In the genomic region with DNA sequence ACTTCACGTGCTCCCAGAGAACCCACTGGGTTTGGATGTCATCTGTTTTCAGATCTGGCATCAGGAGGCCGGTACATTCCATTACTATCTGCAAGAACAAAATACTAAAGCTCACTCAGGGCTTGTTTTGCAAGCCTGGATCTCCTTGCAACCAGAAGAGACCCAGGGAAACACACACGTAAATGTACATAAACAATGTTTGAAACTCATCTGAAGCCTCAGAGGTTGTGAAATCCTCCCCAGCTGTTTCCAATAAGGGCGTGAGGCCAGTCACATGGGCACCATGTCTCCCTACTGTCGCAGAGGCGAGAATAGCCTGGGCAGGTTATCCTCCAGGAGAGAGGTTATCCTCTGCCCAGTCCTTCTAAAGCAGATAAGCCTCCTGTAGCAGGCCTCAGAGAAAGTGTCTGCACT, we compare ENCODE assay signal across 1 cellular context.
TF ChIP-seq lines count a peak whose summit lies in the region.

No MANE protein-coding gene starts in this region.

TF ChIP-seq in HepG2, 621 proteins besides CTCF, POLR2A, EP300 and RAD21 (continued from another document and continues in another):
- TF ChIP-seq ZBTB43 (CRISPR knock-in tag; conservative IDR thresholded peaks at IDR 0.05) (no peak), ZFP36L2 (CRISPR knock-in tag; IDR thresholded peaks at IDR 0.05) (no peak), NR1H2 (CRISPR knock-in tag; IDR thresholded peaks at IDR 0.05; ENCODE audit: borderline replicate concordance, low read depth) (no peak), CBX5 (CRISPR knock-in tag; IDR thresholded peaks at IDR 0.05; ENCODE audit: borderline replicate concordance) (peak; percentile 67; the same call in 1 of the 2 replicates), ZNF691 (CRISPR knock-in tag; IDR thresholded peaks at IDR 0.05; ENCODE audit: borderline replicate concordance, low read depth) (no peak), RBM22 (optimal IDR thresholded peaks at IDR 0.05; ENCODE audit: low read length) (no peak), ETV6 (CRISPR knock-in tag; conservative IDR thresholded peaks at IDR 0.05) (no peak), ZBTB3 (CRISPR knock-in tag; IDR thresholded peaks at IDR 0.05; ENCODE audit: borderline replicate concordance, low read depth) (no peak), FLYWCH1 (CRISPR knock-in tag; IDR thresholded peaks at IDR 0.05) (no peak), ZNF274 (CRISPR knock-in tag; IDR thresholded peaks at IDR 0.05) (no peak), NFYC (CRISPR knock-in tag; IDR thresholded peaks at IDR 0.05) (no peak), SATB2 (CRISPR knock-in tag; IDR thresholded peaks at IDR 0.05) (no peak), JARID2 (CRISPR knock-in tag; IDR thresholded peaks at IDR 0.05; ENCODE audit: insufficient replicate concordance) (no peak), FOSL1 (CRISPR knock-in tag; IDR thresholded peaks at IDR 0.05; ENCODE audit: borderline replicate concordance) (no peak), ZFX (CRISPR knock-in tag; IDR thresholded peaks at IDR 0.05; ENCODE audit: low read depth) (no peak), ZFP36 (IDR thresholded peaks at IDR 0.05; ENCODE audit: borderline replicate concordance, low read depth, low read length, partially characterized antibody) (no peak), HMG20A (CRISPR knock-in tag; IDR thresholded peaks at IDR 0.05; ENCODE audit: borderline replicate concordance) (peak; percentile 86), HNRNPLL (IDR thresholded peaks at IDR 0.05; ENCODE audit: low read depth, low read length, poor library complexity, severe bottlenecking) (no peak), RFX5 (IDR thresholded peaks at IDR 0.05; ENCODE audit: low read depth, low read length) (no peak), ZBTB42 (CRISPR knock-in tag; IDR thresholded peaks at IDR 0.05) (no peak), ELK4 (CRISPR knock-in tag; IDR thresholded peaks at IDR 0.05; ENCODE audit: borderline replicate concordance) (no peak), ZFP90 (CRISPR knock-in tag; IDR thresholded peaks at IDR 0.05; ENCODE audit: borderline replicate concordance) (peak; percentile 74; the same call in 1 of the 2 replicates), LRRFIP1 (CRISPR knock-in tag; conservative IDR thresholded peaks at IDR 0.05) (no peak), PLRG1 (conservative IDR thresholded peaks at IDR 0.05) (no peak), DPF2 (CRISPR knock-in tag; IDR thresholded peaks at IDR 0.05; ENCODE audit: borderline replicate concordance, low read depth) (no peak), KLF12 (CRISPR knock-in tag; IDR thresholded peaks at IDR 0.05; ENCODE audit: borderline replicate concordance) (no peak), FOXK1 (CRISPR knock-in tag; IDR thresholded peaks at IDR 0.05; ENCODE audit: borderline replicate concordance, low read depth) (peak; percentile 81; the same call in 1 of the 2 replicates), ZNF225 (CRISPR knock-in tag; IDR thresholded peaks at IDR 0.05) (no peak), DMAP1 (CRISPR knock-in tag; IDR thresholded peaks at IDR 0.05) (0 out of 2 replicates have a peak, but pooled peaks have one; percentile 49), KMT2A (CRISPR knock-in tag; IDR thresholded peaks at IDR 0.05) (no peak), DNMT3B (CRISPR knock-in tag; conservative IDR thresholded peaks at IDR 0.05) (no peak), KAT2B (IDR thresholded peaks at IDR 0.05; ENCODE audit: borderline replicate concordance, low read depth, low read length) (no peak), RXRA (CRISPR knock-in tag; IDR thresholded peaks at IDR 0.05) (no peak; the same call in 1 of the 2 replicates), BCL6 (CRISPR knock-in tag; IDR thresholded peaks at IDR 0.05) (peak; percentile 84), NAIF1 (CRISPR knock-in tag; IDR thresholded peaks at IDR 0.05; ENCODE audit: borderline replicate concordance) (no peak), ARID3A (IDR thresholded peaks at IDR 0.05; ENCODE audit: low read depth, low read length) (no peak), GABPA (IDR thresholded peaks at IDR 0.05; ENCODE audit: low read depth, low read length) (no peak), GABPA (CRISPR knock-in tag; IDR thresholded peaks at IDR 0.05; ENCODE audit: low read depth) (no peak), CCDC6 (CRISPR knock-in tag; IDR thresholded peaks at IDR 0.05) (peak; percentile 48; the same call in 1 of the 2 replicates), ZNF850 (CRISPR knock-in tag; conservative IDR thresholded peaks at IDR 0.05) (no peak)
- TF ChIP-seq, protein P1, sequence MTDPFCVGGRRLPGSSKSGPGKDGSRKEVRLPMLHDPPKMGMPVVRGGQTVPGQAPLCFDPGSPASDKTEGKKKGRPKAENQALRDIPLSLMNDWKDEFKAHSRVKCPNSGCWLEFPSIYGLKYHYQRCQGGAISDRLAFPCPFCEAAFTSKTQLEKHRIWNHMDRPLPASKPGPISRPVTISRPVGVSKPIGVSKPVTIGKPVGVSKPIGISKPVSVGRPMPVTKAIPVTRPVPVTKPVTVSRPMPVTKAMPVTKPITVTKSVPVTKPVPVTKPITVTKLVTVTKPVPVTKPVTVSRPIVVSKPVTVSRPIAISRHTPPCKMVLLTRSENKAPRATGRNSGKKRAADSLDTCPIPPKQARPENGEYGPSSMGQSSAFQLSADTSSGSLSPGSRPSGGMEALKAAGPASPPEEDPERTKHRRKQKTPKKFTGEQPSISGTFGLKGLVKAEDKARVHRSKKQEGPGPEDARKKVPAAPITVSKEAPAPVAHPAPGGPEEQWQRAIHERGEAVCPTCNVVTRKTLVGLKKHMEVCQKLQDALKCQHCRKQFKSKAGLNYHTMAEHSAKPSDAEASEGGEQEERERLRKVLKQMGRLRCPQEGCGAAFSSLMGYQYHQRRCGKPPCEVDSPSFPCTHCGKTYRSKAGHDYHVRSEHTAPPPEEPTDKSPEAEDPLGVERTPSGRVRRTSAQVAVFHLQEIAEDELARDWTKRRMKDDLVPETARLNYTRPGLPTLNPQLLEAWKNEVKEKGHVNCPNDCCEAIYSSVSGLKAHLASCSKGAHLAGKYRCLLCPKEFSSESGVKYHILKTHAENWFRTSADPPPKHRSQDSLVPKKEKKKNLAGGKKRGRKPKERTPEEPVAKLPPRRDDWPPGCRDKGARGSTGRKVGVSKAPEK (CRISPR knock-in tag; IDR thresholded peaks at IDR 0.05; ENCODE audit: borderline replicate concordance) = no peak
- TF ChIP-seq, protein P2, sequence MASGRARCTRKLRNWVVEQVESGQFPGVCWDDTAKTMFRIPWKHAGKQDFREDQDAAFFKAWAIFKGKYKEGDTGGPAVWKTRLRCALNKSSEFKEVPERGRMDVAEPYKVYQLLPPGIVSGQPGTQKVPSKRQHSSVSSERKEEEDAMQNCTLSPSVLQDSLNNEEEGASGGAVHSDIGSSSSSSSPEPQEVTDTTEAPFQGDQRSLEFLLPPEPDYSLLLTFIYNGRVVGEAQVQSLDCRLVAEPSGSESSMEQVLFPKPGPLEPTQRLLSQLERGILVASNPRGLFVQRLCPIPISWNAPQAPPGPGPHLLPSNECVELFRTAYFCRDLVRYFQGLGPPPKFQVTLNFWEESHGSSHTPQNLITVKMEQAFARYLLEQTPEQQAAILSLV (CRISPR knock-in tag; IDR thresholded peaks at IDR 0.05; ENCODE audit: borderline replicate concordance) = 0 out of 2 replicates have a peak, but pooled peaks have one; percentile 18
- TF ChIP-seq, protein P3, sequence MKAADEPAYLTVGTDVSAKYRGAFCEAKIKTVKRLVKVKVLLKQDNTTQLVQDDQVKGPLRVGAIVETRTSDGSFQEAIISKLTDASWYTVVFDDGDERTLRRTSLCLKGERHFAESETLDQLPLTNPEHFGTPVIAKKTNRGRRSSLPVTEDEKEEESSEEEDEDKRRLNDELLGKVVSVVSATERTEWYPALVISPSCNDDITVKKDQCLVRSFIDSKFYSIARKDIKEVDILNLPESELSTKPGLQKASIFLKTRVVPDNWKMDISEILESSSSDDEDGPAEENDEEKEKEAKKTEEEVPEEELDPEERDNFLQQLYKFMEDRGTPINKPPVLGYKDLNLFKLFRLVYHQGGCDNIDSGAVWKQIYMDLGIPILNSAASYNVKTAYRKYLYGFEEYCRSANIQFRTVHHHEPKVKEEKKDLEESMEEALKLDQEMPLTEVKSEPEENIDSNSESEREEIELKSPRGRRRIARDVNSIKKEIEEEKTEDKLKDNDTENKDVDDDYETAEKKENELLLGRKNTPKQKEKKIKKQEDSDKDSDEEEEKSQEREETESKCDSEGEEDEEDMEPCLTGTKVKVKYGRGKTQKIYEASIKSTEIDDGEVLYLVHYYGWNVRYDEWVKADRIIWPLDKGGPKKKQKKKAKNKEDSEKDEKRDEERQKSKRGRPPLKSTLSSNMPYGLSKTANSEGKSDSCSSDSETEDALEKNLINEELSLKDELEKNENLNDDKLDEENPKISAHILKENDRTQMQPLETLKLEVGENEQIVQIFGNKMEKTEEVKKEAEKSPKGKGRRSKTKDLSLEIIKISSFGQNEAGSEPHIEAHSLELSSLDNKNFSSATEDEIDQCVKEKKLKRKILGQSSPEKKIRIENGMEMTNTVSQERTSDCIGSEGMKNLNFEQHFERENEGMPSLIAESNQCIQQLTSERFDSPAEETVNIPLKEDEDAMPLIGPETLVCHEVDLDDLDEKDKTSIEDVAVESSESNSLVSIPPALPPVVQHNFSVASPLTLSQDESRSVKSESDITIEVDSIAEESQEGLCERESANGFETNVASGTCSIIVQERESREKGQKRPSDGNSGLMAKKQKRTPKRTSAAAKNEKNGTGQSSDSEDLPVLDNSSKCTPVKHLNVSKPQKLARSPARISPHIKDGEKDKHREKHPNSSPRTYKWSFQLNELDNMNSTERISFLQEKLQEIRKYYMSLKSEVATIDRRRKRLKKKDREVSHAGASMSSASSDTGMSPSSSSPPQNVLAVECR (CRISPR knock-in tag; IDR thresholded peaks at IDR 0.05; ENCODE audit: borderline replicate concordance) = peak; percentile 51; the same call in 1 of the 2 replicates
- TF ChIP-seq, protein P4, sequence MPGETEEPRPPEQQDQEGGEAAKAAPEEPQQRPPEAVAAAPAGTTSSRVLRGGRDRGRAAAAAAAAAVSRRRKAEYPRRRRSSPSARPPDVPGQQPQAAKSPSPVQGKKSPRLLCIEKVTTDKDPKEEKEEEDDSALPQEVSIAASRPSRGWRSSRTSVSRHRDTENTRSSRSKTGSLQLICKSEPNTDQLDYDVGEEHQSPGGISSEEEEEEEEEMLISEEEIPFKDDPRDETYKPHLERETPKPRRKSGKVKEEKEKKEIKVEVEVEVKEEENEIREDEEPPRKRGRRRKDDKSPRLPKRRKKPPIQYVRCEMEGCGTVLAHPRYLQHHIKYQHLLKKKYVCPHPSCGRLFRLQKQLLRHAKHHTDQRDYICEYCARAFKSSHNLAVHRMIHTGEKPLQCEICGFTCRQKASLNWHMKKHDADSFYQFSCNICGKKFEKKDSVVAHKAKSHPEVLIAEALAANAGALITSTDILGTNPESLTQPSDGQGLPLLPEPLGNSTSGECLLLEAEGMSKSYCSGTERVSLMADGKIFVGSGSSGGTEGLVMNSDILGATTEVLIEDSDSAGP (CRISPR knock-in tag; IDR thresholded peaks at IDR 0.05; ENCODE audit: borderline replicate concordance) = no peak
